ENCODE assay signal across 20 cellular contexts in genomic region chr1:241203817-241204216, GRCh38.
DNase-seq lines count a peak whose midpoint lies in the region; ATAC-seq and TF ChIP-seq lines count a peak whose summit lies in the region.
"Had no signal": no experiment of that assay in that cellular context is flagged by ENCODE, and none has a peak within 500 bp of the region (broad histone marks: within the 10 kb centered on the region; RNA-seq: fewer than 3 reads in every experiment).

No MANE protein-coding gene starts in this region.

- H3K27me3 ChIP-seq in GM23338 (ENCODE audit: insufficient read depth) (no peaks in the 10 kb centered on the region), SJCRH30 (no peaks in the 10 kb centered on the region)
- H3K27me3 ChIP-seq: BE2C, BLaER1 had no signal

- no peak overlapping the region for H2AFZ ChIP-seq in GM23338

- TF ChIP-seq CTCF in GM23338 (conservative IDR thresholded peaks at IDR 0.05; ENCODE audit: low read depth in 2 of 2), result no peak
- TF ChIP-seq CTCF in progenitor cell of endocrine pancreas (IDR thresholded peaks at IDR 0.05; ENCODE audit: unreplicated experiment), result no peak
- TF ChIP-seq CTCF in type B pancreatic cell (conservative IDR thresholded peaks at IDR 0.05), result no peak

- H3F3A ChIP-seq in GM23338 (replicated peaks; ENCODE audit: low read depth), result no peaks in the 10 kb centered on the region

- H3K36me3 Mint-ChIP-seq in GM23338 (ENCODE audit: low read depth) (peaks cover 10% of the 10 kb centered on the region), progenitor cell of endocrine pancreas (ENCODE audit: insufficient read depth) (peaks cover 4% of the 10 kb centered on the region), type B pancreatic cell (no peaks in the 10 kb centered on the region)
- H3K36me3 Mint-ChIP-seq: CD14-positive monocyte; CD4-positive, alpha-beta memory T cell; CD4-positive, CD25-positive, alpha-beta regulatory T cell had no signal

- no peak for ATAC-seq in GM23338
- no peak for ATAC-seq in GM21367 (IDR thresholded peaks at IDR 0.05; ENCODE audit: unreplicated experiment)
- ATAC-seq: GM12878 had no signal

- H3K9me3 Mint-ChIP-seq in GM23338, result peaks cover 8% of the 10 kb centered on the region; the same call in 2 of the 3 replicates
- peaks cover 14% of the 10 kb centered on the region for H3K9me3 Mint-ChIP-seq in progenitor cell of endocrine pancreas (ENCODE audit: low read depth)
- peaks cover 16% of the 10 kb centered on the region for H3K9me3 Mint-ChIP-seq in type B pancreatic cell

- H3K9me3 ChIP-seq in SJCRH30 (replicated peaks), result no peaks in the 10 kb centered on the region
- H3K9me3 ChIP-seq: BE2C, BLaER1 had no signal

- no peak overlapping the region for H3K4me3 Mint-ChIP-seq in GM23338
- no peak overlapping the region for H3K4me3 Mint-ChIP-seq in progenitor cell of endocrine pancreas (ENCODE audit: low read depth)
- no peak overlapping the region for H3K4me3 Mint-ChIP-seq in type B pancreatic cell
- H3K4me3 Mint-ChIP-seq: CD14-positive monocyte; CD4-positive, alpha-beta memory T cell; CD4-positive, CD25-positive, alpha-beta regulatory T cell; CD8-positive, alpha-beta memory T cell had no signal

- DNase-seq in GM23338 (ENCODE audit: low spot score), result no peak
- DNase-seq in progenitor cell of endocrine pancreas (ENCODE audit: low spot score, unreplicated experiment), result no peak
- no peak for DNase-seq in type B pancreatic cell (ENCODE audit: extremely low spot score, unreplicated experiment)
- DNase-seq in NK-92 (lab: John Stamatoyannopoulos, UW; ENCODE audit: unreplicated experiment), result no peak
- no peak for DNase-seq in SJCRH30
- DNase-seq: 8988T; ACHN; BE2C; C1 segment of cervical spinal cord; Calu3; CD4-positive, alpha-beta memory T cell; CD4-positive, CD25-positive, alpha-beta regulatory T cell; CD8-positive, alpha-beta memory T cell; COR-L47; DMS79 treated with DMSO at 0.1 percent for 48 hours; GDM1 had no signal

- no peaks in the 10 kb centered on the region for H3K79me2 ChIP-seq in GM23338 (replicated peaks; ENCODE audit: insufficient read depth)

- H4K20me1 ChIP-seq in GM23338 (replicated peaks; ENCODE audit: insufficient read depth), result no peaks in the 10 kb centered on the region
- H4K20me1 ChIP-seq: BLaER1 had no signal

- H3K27ac Mint-ChIP-seq in GM23338, result no peak overlapping the region; the same call in 1 of the 2 replicates
- H3K27ac Mint-ChIP-seq in progenitor cell of endocrine pancreas, result peak overlapping the region; percentile 60
- peak overlapping the region; percentile 52 for H3K27ac Mint-ChIP-seq in type B pancreatic cell
- H3K27ac Mint-ChIP-seq: CD14-positive monocyte; CD4-positive, alpha-beta memory T cell; CD4-positive, CD25-positive, alpha-beta regulatory T cell; CD8-positive, alpha-beta memory T cell had no signal

- no peaks in the 10 kb centered on the region for H3K36me3 ChIP-seq in GM23338 (ENCODE audit: insufficient read depth)
- no peaks in the 10 kb centered on the region for H3K36me3 ChIP-seq in SJCRH30
- H3K36me3 ChIP-seq: BE2C, BLaER1 had no signal

- H3K9me2 ChIP-seq in GM23338 (ENCODE audit: insufficient read depth), result no peaks in the 10 kb centered on the region

- H3K4me1 Mint-ChIP-seq in GM23338 (peaks cover 25% of the 10 kb centered on the region), progenitor cell of endocrine pancreas (ENCODE audit: low read depth) (peaks cover 33% of the 10 kb centered on the region), type B pancreatic cell (ENCODE audit: unreplicated experiment) (peaks cover 11% of the 10 kb centered on the region)
- H3K4me1 Mint-ChIP-seq: CD14-positive monocyte; CD4-positive, alpha-beta memory T cell; CD4-positive, CD25-positive, alpha-beta regulatory T cell; CD8-positive, alpha-beta memory T cell had no signal

- H3K4me1 ChIP-seq in GM23338 (ENCODE audit: insufficient read depth) (peaks cover 30% of the 10 kb centered on the region), SJCRH30 (no peaks in the 10 kb centered on the region)
- H3K4me1 ChIP-seq: BE2C, BLaER1 had no signal

- H3K4me3 ChIP-seq in GM23338, result no peak overlapping the region
- no peak overlapping the region for H3K4me3 ChIP-seq in SJCRH30
- H3K4me3 ChIP-seq: BLaER1, GM12878 had no signal

- H3K27ac ChIP-seq in GM23338 (ENCODE audit: low read depth) (peak overlapping the region; percentile 83; the same call in 1 of the 2 replicates), SJCRH30 (no peak overlapping the region)
- H3K27ac ChIP-seq: BLaER1 had no signal

- H3K27me3 Mint-ChIP-seq in GM23338 (ENCODE audit: insufficient read depth, low read depth, poor library complexity) (peaks cover 3% of the 10 kb centered on the region), progenitor cell of endocrine pancreas (no peaks in the 10 kb centered on the region), type B pancreatic cell (no peaks in the 10 kb centered on the region)
- H3K27me3 Mint-ChIP-seq: CD4-positive, alpha-beta memory T cell; CD4-positive, CD25-positive, alpha-beta regulatory T cell; CD8-positive, alpha-beta memory T cell had no signal

- no peak overlapping the region for H3K4me2 ChIP-seq in GM23338
- H3K4me2 ChIP-seq: BLaER1 had no signal

TF ChIP-seq in GM23338, 12 proteins besides CTCF, POLR2A, EP300 and RAD21 (continues in another document):
- no peak for TF ChIP-seq STAT1 (IDR thresholded peaks at IDR 0.05; ENCODE audit: unreplicated experiment)
- TF ChIP-seq ZNF331 (CRISPR knock-in tag; IDR thresholded peaks at IDR 0.05; ENCODE audit: low read depth), result no peak
- no peak for TF ChIP-seq NANOG (IDR thresholded peaks at IDR 0.05; ENCODE audit: borderline replicate concordance)
- no peak for TF ChIP-seq ETS1 (IDR thresholded peaks at IDR 0.05)
- TF ChIP-seq ZNF462 (CRISPR knock-in tag; IDR thresholded peaks at IDR 0.05), result no peak
- no peak for TF ChIP-seq CREB1 (CRISPR knock-in tag; IDR thresholded peaks at IDR 0.05; ENCODE audit: low read depth)
- TF ChIP-seq ZNF114 (CRISPR knock-in tag; IDR thresholded peaks at IDR 0.05), result no peak
